ENCODE assay signal across 14 cellular contexts in the genomic region with DNA sequence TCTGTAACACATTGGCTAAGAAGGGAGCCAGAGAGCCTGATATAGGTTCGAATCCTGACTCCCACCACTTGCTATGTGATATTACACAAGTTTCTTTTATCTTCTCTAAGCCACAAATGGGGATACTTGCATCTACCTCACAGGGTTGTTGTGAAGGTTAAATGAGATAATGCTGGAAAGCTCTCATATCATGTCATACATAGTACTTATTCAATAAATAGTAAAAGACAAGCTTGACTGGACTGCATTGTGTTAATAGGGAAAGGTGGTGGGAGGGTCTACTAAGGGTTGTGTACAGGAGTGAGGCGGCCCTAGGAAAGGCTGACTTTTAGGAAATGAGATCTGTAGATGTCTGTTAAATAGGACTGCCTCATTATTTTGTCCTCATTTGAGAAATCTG. TPM values are rescaled to one million over a fixed set of nuclear protein-coding genes. Genes with fewer than 3 reads are reported as not detected.
A peak's percentile ranks its signal among the peaks of the same experiment; 100 is the strongest.
DNase-seq lines count a peak whose midpoint lies in the region; ATAC-seq and TF ChIP-seq lines count a peak whose summit lies in the region.
"Had no signal": no experiment of that assay in that cellular context is flagged by ENCODE, and none has a peak within 500 bp of the region (broad histone marks: within the 10 kb centered on the region; RNA-seq: fewer than 3 reads in every experiment).

No MANE protein-coding gene starts in this region.

- no peaks in the 10 kb centered on the region for H3K9me3 Mint-ChIP-seq in mesothelial cell of epicardium
- H3K9me3 Mint-ChIP-seq: CD14-positive monocyte; stimulated activated effector memory CD8-positive, alpha-beta T cell treated with anti-CD3 and anti-CD28 coated beads, Interleukin-12 subunit alpha, Interleukin-12 subunit beta, amount 100 ng/mL, for 72 hours had no signal

- no peak overlapping the region for H3K4me3 ChIP-seq in heart right ventricle
- no peak overlapping the region for H3K4me3 ChIP-seq in right atrium auricular region
- no peak overlapping the region for H3K4me3 ChIP-seq in adipocyte (ENCODE audit: low read length)
- H3K4me3 ChIP-seq: left lung had no signal

- H3K9ac ChIP-seq in adipocyte (ENCODE audit: low read length) = peak overlapping the region; percentile 79

- H3K9me3 ChIP-seq in heart right ventricle (no peaks in the 10 kb centered on the region), right atrium auricular region (no peaks in the 10 kb centered on the region), adipocyte (ENCODE audit: control insufficient read depth, low read length) (no peaks in the 10 kb centered on the region)
- H3K9me3 ChIP-seq: left lung had no signal

- H3K4me1 ChIP-seq in heart right ventricle (peaks cover 0 to 36% (median 29%) of the 10 kb centered on the region in 9 donors), right atrium auricular region (peaks cover 0 to 32% of the 10 kb centered on the region in 2 donors), adipocyte (ENCODE audit: control insufficient read depth, insufficient read depth, low read length) (peaks cover 35% of the 10 kb centered on the region)

- WGBS in heart right ventricle, 2 donors = 61 to 69% methylated on average over 2 of the region's 2 CpGs

- DNase-seq in heart right ventricle (no peak), right atrium auricular region (ENCODE audit: low spot score) (no peak), adipocyte (ENCODE audit: low read depth) (no peak), mesothelial cell of epicardium (ENCODE audit: low spot score in 2 of 2, unreplicated experiment in 2 of 2) (no peak), NCI-H1417 treated with DMSO at 0.1 percent for 48 hours (lab: John Stamatoyannopoulos, UW) (no peak), COLO829 (ENCODE audit: low spot score) (no peak), NOMO-1 treated with DMSO at 0.1 percent for 48 hours (lab: John Stamatoyannopoulos, UW; ENCODE audit: unreplicated experiment) (no peak)
- no peak for DNase-seq in activated T-cell treated with anti-CD3 and anti-CD28 coated beads, Interleukin-2, amount 50 U/mL, for 48 hours
- DNase-seq: DMS153 had no signal

- TF ChIP-seq CTCF in heart right ventricle (IDR thresholded peaks at IDR 0.05) (no peak), right atrium auricular region (IDR thresholded peaks at IDR 0.05) (no peak), mesothelial cell of epicardium (IDR thresholded peaks at IDR 0.05; ENCODE audit: unreplicated experiment) (no peak)

- H3K4me1 Mint-ChIP-seq in mesothelial cell of epicardium = peaks cover 19% of the 10 kb centered on the region
- H3K4me1 Mint-ChIP-seq: stimulated activated effector memory CD8-positive, alpha-beta T cell treated with anti-CD3 and anti-CD28 coated beads, Interleukin-12 subunit alpha, Interleukin-12 subunit beta, amount 100 ng/mL, for 72 hours had no signal

- H3K36me3 ChIP-seq in heart right ventricle (no peaks in the 10 kb centered on the region), right atrium auricular region (no peaks in the 10 kb centered on the region), adipocyte (ENCODE audit: control insufficient read depth, insufficient read depth, low read length, severe bottlenecking) (no peaks in the 10 kb centered on the region)
- H3K36me3 ChIP-seq: left lung had no signal

- intact Hi-C loops in heart right ventricle (cut with DNase I) = loop anchor here in 8 of 10 donors (1.0 to 10.0 kb wide), 7 partner anchors 31 to 198 kb away; no protein-coding TSS in a partner anchor

- H3K27me3 Mint-ChIP-seq in mesothelial cell of epicardium (ENCODE audit: low read depth) = no peaks in the 10 kb centered on the region

- ATAC-seq in heart right ventricle = no peak

- no peak overlapping the region for H3K4me3 Mint-ChIP-seq in mesothelial cell of epicardium
- H3K4me3 Mint-ChIP-seq: CD14-positive monocyte; stimulated activated effector memory CD8-positive, alpha-beta T cell treated with anti-CD3 and anti-CD28 coated beads, Interleukin-12 subunit alpha, Interleukin-12 subunit beta, amount 100 ng/mL, for 72 hours had no signal

- no peaks in the 10 kb centered on the region for H3K36me3 Mint-ChIP-seq in mesothelial cell of epicardium
- H3K36me3 Mint-ChIP-seq: CD14-positive monocyte; stimulated activated effector memory CD8-positive, alpha-beta T cell treated with anti-CD3 and anti-CD28 coated beads, Interleukin-12 subunit alpha, Interleukin-12 subunit beta, amount 100 ng/mL, for 72 hours had no signal

- H3K27me3 ChIP-seq in heart right ventricle (no peaks in the 10 kb centered on the region), right atrium auricular region (no peaks in the 10 kb centered on the region), adipocyte (replicated peaks; ENCODE audit: control insufficient read depth, insufficient read depth, low read length) (no peaks in the 10 kb centered on the region)
- H3K27me3 ChIP-seq: left lung had no signal

- H3K27ac Mint-ChIP-seq in mesothelial cell of epicardium = peak overlapping the region; percentile 80
- H3K27ac Mint-ChIP-seq: stimulated activated effector memory CD8-positive, alpha-beta T cell treated with anti-CD3 and anti-CD28 coated beads, Interleukin-12 subunit alpha, Interleukin-12 subunit beta, amount 100 ng/mL, for 72 hours had no signal

- H3K27ac ChIP-seq in heart right ventricle (peak overlapping the region in 6 of 10 donors; percentile 2 to 80 (median 30)), right atrium auricular region (no peak overlapping the region)
- H3K27ac ChIP-seq: left lung had no signal

RNA-seq across cellular contexts. Expression of gene DNMBP, which starts 35.8 kb away (rescaled TPM):
- 1 to 10 TPM; 5.4 to 8.1 (median 7.1) TPM for total RNA-seq in heart right ventricle
- polyA plus RNA-seq in heart right ventricle = 1 to 10 TPM; 5.1 to 8.0 TPM
- 1 to 10 TPM; 5.8 to 8.2 TPM for total RNA-seq in right atrium auricular region
- 34.7 to 35.8 TPM (median 35.3 TPM) in 3 replicates for total RNA-seq in mesothelial cell of epicardium

RNA-seq across cellular contexts. Expression of gene CPN1, which starts 36.1 kb away (rescaled TPM):
- total RNA-seq in heart right ventricle (not detected), right atrium auricular region (not detected), mesothelial cell of epicardium (not detected in 3 replicates)
- polyA plus RNA-seq in heart right ventricle = not detected
- total RNA-seq: aorta, HT-29, left lung had no signal
- polyA plus RNA-seq: aorta, CD14-positive monocyte had no signal

Comparison
In these comparisons a context has a peak if more than half of its experiments do, and no peak if none do; other contexts are left out.
1. H3K27ac ChIP-seq: peak in heart right ventricle (6 of 10); none in right atrium auricular region (0 of 2).